13 cellular contexts compared by ENCODE assay signal in genomic region chr15:90420488-90420850, GRCh38. TPM values are rescaled to one million over a fixed set of nuclear protein-coding genes. Genes with fewer than 3 reads are reported as not detected.
DNase-seq lines count a peak whose midpoint lies in the region; ATAC-seq and TF ChIP-seq lines count a peak whose summit lies in the region.
"Had no signal": no experiment of that assay in that cellular context is flagged by ENCODE, and none has a peak within 500 bp of the region (broad histone marks: within the 10 kb centered on the region; RNA-seq: fewer than 3 reads in every experiment).

No MANE protein-coding gene starts in this region.

- ATAC-seq in Right ventricle myocardium inferior (peak; percentile 10), naive B cell (ENCODE audit: low read depth in 2 of 2) (no peak), HG03045 (IDR thresholded peaks at IDR 0.05; ENCODE audit: unreplicated experiment) (no peak)
- no peak for ATAC-seq in central memory CD8-positive, alpha-beta T cell (replicated peaks; ENCODE audit: extremely low read depth, poor library complexity, severe bottlenecking)

- H3K27me3 Mint-ChIP-seq in central memory CD8-positive, alpha-beta T cell, result no peaks in the 10 kb centered on the region
- H3K27me3 Mint-ChIP-seq in naive B cell, result no peaks in the 10 kb centered on the region
- H3K27me3 Mint-ChIP-seq: IgD-negative memory B cell had no signal

- peaks cover 6% of the 10 kb centered on the region for H3K4me1 ChIP-seq in urinary bladder (ENCODE audit: insufficient read depth)

- 68% methylated on average over 1 of the region's 1 CpG for WGBS in urinary bladder

- peak overlapping the region; percentile 56 for H3K4me3 Mint-ChIP-seq in central memory CD8-positive, alpha-beta T cell
- H3K4me3 Mint-ChIP-seq in naive B cell, result peak overlapping the region in 2 of 8 donors; percentile 9 to 25

- CTCF ChIA-PET in HEK293T (lab: Yijun Ruan, JAX), result interaction anchor here (0.6 kb wide), 1 partner anchor 61 kb away, joined by 3 read pairs; no protein-coding TSS in a partner anchor

- peaks cover 66% of the 10 kb centered on the region for H3K4me1 Mint-ChIP-seq in central memory CD8-positive, alpha-beta T cell
- H3K4me1 Mint-ChIP-seq in naive B cell, result peaks cover 45 to 77% (median 59%) of the 10 kb centered on the region in 3 donors

- POLR2A ChIA-PET in HEK293T (lab: Yijun Ruan, JAX), result interaction anchor here (0.7 to 1.4 kb wide), 2 partner anchors 13 to 33 kb away, joined by 4 to 5 read pairs; partner anchors contain the start of gene IQGAP1

- H3K36me3 ChIP-seq in urinary bladder (ENCODE audit: insufficient read depth), result no peaks in the 10 kb centered on the region

- intact Hi-C loops in Right ventricle myocardium inferior (cut with DNase I) (loop anchor here (5.0 kb wide), 1 partner anchor 33 kb away; the partner anchor contains the start of gene IQGAP1), cardiac septum (cut with DNase I) (no loop called here), head of caudate nucleus (cut with DNase I) (no loop called here)

- peak overlapping the region; percentile 99 for H3K27ac Mint-ChIP-seq in central memory CD8-positive, alpha-beta T cell (ENCODE audit: low read depth)
- peak overlapping the region in 4 of 6 donors; percentile 9 to 68 (median 25) for H3K27ac Mint-ChIP-seq in naive B cell
- H3K27ac Mint-ChIP-seq: IgD-negative memory B cell had no signal

- no peak overlapping the region for H3K4me3 ChIP-seq in urinary bladder (ENCODE audit: low read depth, low read length)
- H3K4me3 ChIP-seq: body of pancreas had no signal

- no peak for DNase-seq in Right ventricle myocardium inferior (ENCODE audit: missing footprints)
- DNase-seq in cardiac septum (ENCODE audit: low spot score), result no peak
- DNase-seq in central memory CD8-positive, alpha-beta T cell (ENCODE audit: low spot score in 2 of 2), result no peak
- DNase-seq in naive B cell, result no peak
- DNase-seq in head of caudate nucleus, result no peak
- no peak for DNase-seq in HEK293T (ENCODE audit: extremely low spot score)
- DNase-seq: body of pancreas; C1 segment of cervical spinal cord; NCI-H524 treated with DMSO at 0.1 percent for 48 hours; stimulated activated CD4-positive, alpha-beta T cell treated with anti-CD3 and anti-CD28 coated beads, Interleukin-12 subunit alpha, Interleukin-12 subunit beta, amount 100 ng/mL, for 4 hours had no signal

- no peaks in the 10 kb centered on the region for H3K9me3 Mint-ChIP-seq in central memory CD8-positive, alpha-beta T cell
- H3K9me3 Mint-ChIP-seq in naive B cell, result peaks cover 0 to 2% (median 0%) of the 10 kb centered on the region in 7 donors
- H3K9me3 Mint-ChIP-seq: IgD-negative memory B cell had no signal

- peak overlapping the region; percentile 59 for H3K27ac ChIP-seq in urinary bladder (ENCODE audit: low read depth)
- H3K27ac ChIP-seq: body of pancreas had no signal

- H3K36me3 Mint-ChIP-seq in central memory CD8-positive, alpha-beta T cell (ENCODE audit: insufficient read depth), result peaks cover 7% of the 10 kb centered on the region
- H3K36me3 Mint-ChIP-seq in naive B cell, result no peaks in the 10 kb centered on the region

TF ChIP-seq in HEK293T, 16 proteins besides CTCF, POLR2A, EP300 and RAD21:
- TF ChIP-seq ELF4 (IDR thresholded peaks at IDR 0.05) (no peak), LEF1 (IDR thresholded peaks at IDR 0.05; ENCODE audit: borderline replicate concordance) (no peak), HDGF (IDR thresholded peaks at IDR 0.05; ENCODE audit: borderline replicate concordance) (no peak), FOXK2 (IDR thresholded peaks at IDR 0.05) (no peak), BHLHE40 (IDR thresholded peaks at IDR 0.05; ENCODE audit: borderline replicate concordance) (no peak), TARDBP (IDR thresholded peaks at IDR 0.05) (no peak), SP1 (IDR thresholded peaks at IDR 0.05) (no peak), SUZ12 (IDR thresholded peaks at IDR 0.05) (no peak), ARNT (IDR thresholded peaks at IDR 0.05) (no peak), ZNF384 (IDR thresholded peaks at IDR 0.05) (no peak), CTBP1 (IDR thresholded peaks at IDR 0.05; ENCODE audit: borderline replicate concordance) (no peak), L3MBTL2 (conservative IDR thresholded peaks at IDR 0.05) (no peak), FOXM1 (IDR thresholded peaks at IDR 0.05; ENCODE audit: borderline replicate concordance) (no peak), NFRKB (IDR thresholded peaks at IDR 0.05) (no peak), FOXA1 (IDR thresholded peaks at IDR 0.05) (no peak)
- TF ChIP-seq, protein P1, sequence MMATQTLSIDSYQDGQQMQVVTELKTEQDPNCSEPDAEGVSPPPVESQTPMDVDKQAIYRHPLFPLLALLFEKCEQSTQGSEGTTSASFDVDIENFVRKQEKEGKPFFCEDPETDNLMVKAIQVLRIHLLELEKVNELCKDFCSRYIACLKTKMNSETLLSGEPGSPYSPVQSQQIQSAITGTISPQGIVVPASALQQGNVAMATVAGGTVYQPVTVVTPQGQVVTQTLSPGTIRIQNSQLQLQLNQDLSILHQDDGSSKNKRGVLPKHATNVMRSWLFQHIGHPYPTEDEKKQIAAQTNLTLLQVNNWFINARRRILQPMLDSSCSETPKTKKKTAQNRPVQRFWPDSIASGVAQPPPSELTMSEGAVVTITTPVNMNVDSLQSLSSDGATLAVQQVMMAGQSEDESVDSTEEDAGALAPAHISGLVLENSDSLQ (IDR thresholded peaks at IDR 0.05), result no peak

RNA-seq across cellular contexts. Expression of gene IQGAP1, which starts 32.4 kb away (rescaled TPM):
- total RNA-seq in Right ventricle myocardium inferior, result 47.6 TPM
- total RNA-seq in cardiac septum, result 45.6 TPM
- 100 to 1,000 TPM in 5 of 6 donors, 10 to 100 TPM in 1; 96.5 to 182 (median 158) TPM for polyA plus RNA-seq in naive B cell (ENCODE audit: low read depth in 6 of 6)
- total RNA-seq in urinary bladder, result 257 TPM
- polyA plus RNA-seq in urinary bladder, result 147 TPM
